Comparison of ENCODE assay signal across 1 cellular context in the genomic region with DNA sequence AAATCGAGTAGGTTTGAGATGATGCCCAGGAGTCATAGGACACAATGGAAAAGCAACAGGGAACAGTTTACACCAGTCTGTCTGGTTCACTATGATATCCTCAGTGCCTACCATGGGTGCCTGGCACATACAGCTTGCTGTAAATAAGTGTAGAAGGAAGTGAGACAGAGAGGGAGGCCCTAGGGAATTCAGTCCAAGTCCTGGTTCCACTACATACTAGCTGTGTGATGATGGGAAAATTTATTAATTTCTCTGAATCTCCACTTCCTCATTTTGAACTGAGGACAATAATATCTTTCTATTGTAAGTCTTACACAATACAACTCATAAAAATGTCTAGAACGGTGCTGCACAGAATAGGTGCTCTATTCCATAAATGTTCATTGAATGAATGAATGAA.
TF ChIP-seq lines count a peak whose summit lies in the region.

No MANE protein-coding gene starts in this region.

TF ChIP-seq in H1, 55 proteins besides CTCF, POLR2A, EP300 and RAD21:
- TF ChIP-seq MAFK (IDR thresholded peaks at IDR 0.05; ENCODE audit: low read depth, low read length) (no peak), SP2 (IDR thresholded peaks at IDR 0.05; ENCODE audit: low read length) (no peak)
